ENCODE assay signal across 7 cellular contexts in the genomic region with DNA sequence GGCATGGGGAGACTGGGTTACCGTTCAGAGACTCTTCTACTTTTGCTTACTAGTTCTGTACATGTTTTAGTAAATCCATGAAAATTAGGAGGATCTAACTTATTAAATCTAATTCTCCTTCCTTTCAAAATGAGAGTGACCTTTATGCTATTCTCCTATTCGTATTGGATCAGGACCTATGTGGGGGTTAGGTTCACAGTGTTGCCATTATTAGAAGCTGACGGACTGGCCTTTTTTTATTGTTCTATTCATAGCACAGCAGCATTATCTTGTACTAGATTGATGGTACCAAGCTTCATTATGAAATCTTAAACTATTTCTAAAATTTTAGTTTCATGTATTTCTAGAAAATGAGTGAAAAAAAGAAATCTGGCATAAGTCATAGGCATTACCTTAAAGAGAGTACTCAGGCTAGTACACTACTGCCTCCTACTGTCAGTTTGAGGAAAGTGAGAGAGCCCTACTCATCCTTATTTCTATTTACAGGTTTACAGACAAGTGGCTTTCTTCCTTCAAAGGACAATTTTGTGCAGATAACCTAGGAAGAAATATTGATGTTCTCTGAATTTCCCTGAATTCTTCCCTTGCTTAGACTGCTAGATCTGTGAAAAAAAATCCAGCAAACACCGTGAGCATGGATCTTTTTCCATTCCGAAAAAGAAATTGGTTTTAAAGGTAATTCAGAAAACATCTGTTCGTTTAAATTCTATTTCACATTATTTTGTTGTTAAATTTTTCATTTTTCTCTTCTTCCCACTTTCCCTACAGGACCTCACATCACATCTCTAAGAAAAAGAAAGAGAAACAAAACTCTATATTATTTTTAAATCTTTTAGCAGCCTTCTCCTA.
DNase-seq lines count a peak whose midpoint lies in the region; ATAC-seq and TF ChIP-seq lines count a peak whose summit lies in the region.

No MANE protein-coding gene starts in this region.

- H2AFZ ChIP-seq in SK-N-SH (ENCODE audit: low read depth), result no peak overlapping the region
- no peak overlapping the region for H2AFZ ChIP-seq in fibroblast of lung (ENCODE audit: low read length)
- H2AFZ ChIP-seq in osteoblast (ENCODE audit: low read length), result no peak overlapping the region

- peak overlapping the region in 1 of 2 experiments; percentile 81; a peak in 2 of 4 replicates for H3K27ac ChIP-seq in SK-N-SH (ENCODE audit: low read depth in 2 of 2, low read length in 1 of 2)
- H3K27ac ChIP-seq in fibroblast of lung (ENCODE audit: insufficient read depth, low read length), result no peak overlapping the region
- H3K27ac ChIP-seq in osteoblast (ENCODE audit: low read depth, low read length), result no peak overlapping the region

- H3K79me2 ChIP-seq in SK-N-SH (ENCODE audit: insufficient read depth) (no peaks in the 10 kb centered on the region), fibroblast of lung (ENCODE audit: control insufficient read depth, insufficient read depth, low read length) (no peaks in the 10 kb centered on the region), osteoblast (ENCODE audit: insufficient read depth, low read length) (no peaks in the 10 kb centered on the region)

- CTCF ChIA-PET in SK-N-SH (lab: Yijun Ruan, JAX), result interaction anchor here (0.6 to 5.6 kb wide), 59 partner anchors 9 to 1059 kb away, joined by 3 to 60 read pairs (median 4); no protein-coding TSS in a partner anchor

- ATAC-seq in GM21529 (IDR thresholded peaks at IDR 0.05; ENCODE audit: unreplicated experiment), result peak; percentile 78

- no peaks in the 10 kb centered on the region for H3K36me3 ChIP-seq in GM06990 (ENCODE audit: control insufficient read depth, insufficient read depth, low read length)
- H3K36me3 ChIP-seq in SK-N-SH (replicated peaks in 1 of 2; ENCODE audit: control insufficient read depth in 1 of 2, insufficient read depth in 2 of 2, low read length in 1 of 2), result no peaks in the 10 kb centered on the region
- no peaks in the 10 kb centered on the region for H3K36me3 ChIP-seq in fibroblast of lung (ENCODE audit: control insufficient read depth, insufficient read depth, low read length)
- no peaks in the 10 kb centered on the region for H3K36me3 ChIP-seq in osteoblast (ENCODE audit: insufficient read depth, low read length)

- 87% methylated on average over 6 of the region's 6 CpGs for WGBS in SK-N-SH (ENCODE audit: low lambda C conversion rate)

- H3K4me1 ChIP-seq in SK-N-SH (ENCODE audit: control insufficient read depth in 1 of 2, insufficient read depth in 2 of 2, low read depth in 1 of 2, low read length in 1 of 2), result peaks cover 7 to 31% of the 10 kb centered on the region in 2 experiments; a peak in 3 of 4 replicates
- H3K4me1 ChIP-seq in fibroblast of lung (ENCODE audit: control insufficient read depth, extremely low read depth, insufficient read depth, low read length), result no peaks in the 10 kb centered on the region
- H3K4me1 ChIP-seq in osteoblast (ENCODE audit: insufficient read depth, low read length), result peaks cover 8% of the 10 kb centered on the region

- no peak overlapping the region for H3K9ac ChIP-seq in SK-N-SH
- H3K9ac ChIP-seq in fibroblast of lung (ENCODE audit: insufficient read depth, low read length), result no peak overlapping the region

- peak; percentile 79 for TF ChIP-seq CTCF in GM06990 (IDR thresholded peaks at IDR 0.05; ENCODE audit: insufficient read depth, low read length, poor library complexity, severe bottlenecking)
- TF ChIP-seq CTCF in SK-N-SH (IDR thresholded peaks at IDR 0.05), result peak; percentile 94
- TF ChIP-seq CTCF in fibroblast of lung (conservative IDR thresholded peaks at IDR 0.05 in 1 of 2, IDR thresholded peaks at IDR 0.05 in 1 of 2; ENCODE audit: low read depth in 1 of 2, low read length in 2 of 2), result peak; percentile 87 to 94
- peak; percentile 81 for TF ChIP-seq CTCF in osteoblast (IDR thresholded peaks at IDR 0.05; ENCODE audit: extremely low read depth, low read depth, low read length)

- TF ChIP-seq EP300 in SK-N-SH (IDR thresholded peaks at IDR 0.05; ENCODE audit: borderline replicate concordance in 1 of 2, low read depth in 1 of 2, low read length in 1 of 2), result no peak

- POLR2A ChIA-PET in SK-N-SH (lab: Yijun Ruan, JAX), result no interaction called here

- no peaks in the 10 kb centered on the region for H3K27me3 ChIP-seq in GM06990 (replicated peaks; ENCODE audit: control insufficient read depth, insufficient read depth, low read length)
- no peaks in the 10 kb centered on the region for H3K27me3 ChIP-seq in SK-N-SH (ENCODE audit: insufficient read depth)
- H3K27me3 ChIP-seq in fibroblast of lung (ENCODE audit: control insufficient read depth, insufficient read depth, low read length), result no peaks in the 10 kb centered on the region
- no peaks in the 10 kb centered on the region for H3K27me3 ChIP-seq in osteoblast (ENCODE audit: insufficient read depth, low read length)

- H3K4me2 ChIP-seq in SK-N-SH, result no peak overlapping the region
- no peak overlapping the region for H3K4me2 ChIP-seq in fibroblast of lung (ENCODE audit: extremely low read depth, insufficient read depth, low read length)
- no peak overlapping the region for H3K4me2 ChIP-seq in osteoblast (ENCODE audit: insufficient read depth, low read length)

- H3K9me3 ChIP-seq in SK-N-SH, result no peaks in the 10 kb centered on the region
- H3K9me3 ChIP-seq in fibroblast of lung (ENCODE audit: control insufficient read depth, insufficient read depth, low read depth, low read length), result no peaks in the 10 kb centered on the region
- H3K9me3 ChIP-seq in osteoblast (ENCODE audit: low read depth, low read length), result no peaks in the 10 kb centered on the region

- TF ChIP-seq RAD21 in SK-N-SH (IDR thresholded peaks at IDR 0.05; ENCODE audit: low read length), result peak; percentile 95

- H4K20me1 ChIP-seq in SK-N-SH (ENCODE audit: insufficient read depth), result no peaks in the 10 kb centered on the region
- H4K20me1 ChIP-seq in fibroblast of lung (ENCODE audit: control insufficient read depth, extremely low read depth, insufficient read depth, low read length), result no peaks in the 10 kb centered on the region
- H4K20me1 ChIP-seq in osteoblast (ENCODE audit: insufficient read depth, low read length), result no peaks in the 10 kb centered on the region

- no peaks in the 10 kb centered on the region for H3K9me2 ChIP-seq in SK-N-SH

- no peaks in the 10 kb centered on the region for H3F3A ChIP-seq in SK-N-SH (replicated peaks; ENCODE audit: insufficient read depth)

- DNase-seq in GM06990 (ENCODE audit: extremely low read depth, insufficient read length), result peak; percentile 18
- peak; percentile 27 for DNase-seq in KG1 (lab: John Stamatoyannopoulos, UW)
- peak; percentile 55 for DNase-seq in SK-N-SH
- DNase-seq in fibroblast of lung (ENCODE audit: low read depth in 2 of 2), result peak; percentile 53 to 83
- peak; percentile 31 for DNase-seq in osteoblast (ENCODE audit: insufficient read length, low spot score, missing footprints)
- no peak for DNase-seq in ureter (ENCODE audit: low spot score)

- no peak overlapping the region for H3K4me3 ChIP-seq in GM06990 (replicated peaks; ENCODE audit: low read depth, low read length)
- no peak overlapping the region; a peak in 1 of 4 replicates for H3K4me3 ChIP-seq in SK-N-SH (ENCODE audit: low read depth in 2 of 2, low read length in 1 of 2)
- no peak overlapping the region for H3K4me3 ChIP-seq in fibroblast of lung (replicated peaks in 1 of 4; ENCODE audit: control extremely low read depth in 1 of 4, insufficient read depth in 1 of 4, low read depth in 3 of 4, low read length in 4 of 4)
- no peak overlapping the region for H3K4me3 ChIP-seq in osteoblast (ENCODE audit: insufficient read depth, low read length)

TF ChIP-seq in SK-N-SH, 30 proteins besides CTCF, POLR2A, EP300 and RAD21:
- TF ChIP-seq TCF12 (IDR thresholded peaks at IDR 0.05) (no peak), SMC3 (IDR thresholded peaks at IDR 0.05; ENCODE audit: low read depth, low read length) (peak; percentile 83)
- TF ChIP-seq, protein P1, sequence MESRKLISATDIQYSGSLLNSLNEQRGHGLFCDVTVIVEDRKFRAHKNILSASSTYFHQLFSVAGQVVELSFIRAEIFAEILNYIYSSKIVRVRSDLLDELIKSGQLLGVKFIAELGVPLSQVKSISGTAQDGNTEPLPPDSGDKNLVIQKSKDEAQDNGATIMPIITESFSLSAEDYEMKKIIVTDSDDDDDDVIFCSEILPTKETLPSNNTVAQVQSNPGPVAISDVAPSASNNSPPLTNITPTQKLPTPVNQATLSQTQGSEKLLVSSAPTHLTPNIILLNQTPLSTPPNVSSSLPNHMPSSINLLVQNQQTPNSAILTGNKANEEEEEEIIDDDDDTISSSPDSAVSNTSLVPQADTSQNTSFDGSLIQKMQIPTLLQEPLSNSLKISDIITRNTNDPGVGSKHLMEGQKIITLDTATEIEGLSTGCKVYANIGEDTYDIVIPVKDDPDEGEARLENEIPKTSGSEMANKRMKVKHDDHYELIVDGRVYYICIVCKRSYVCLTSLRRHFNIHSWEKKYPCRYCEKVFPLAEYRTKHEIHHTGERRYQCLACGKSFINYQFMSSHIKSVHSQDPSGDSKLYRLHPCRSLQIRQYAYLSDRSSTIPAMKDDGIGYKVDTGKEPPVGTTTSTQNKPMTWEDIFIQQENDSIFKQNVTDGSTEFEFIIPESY (IDR thresholded peaks at IDR 0.05; ENCODE audit: borderline replicate concordance, low read depth), result no peak
